In the genomic region with DNA sequence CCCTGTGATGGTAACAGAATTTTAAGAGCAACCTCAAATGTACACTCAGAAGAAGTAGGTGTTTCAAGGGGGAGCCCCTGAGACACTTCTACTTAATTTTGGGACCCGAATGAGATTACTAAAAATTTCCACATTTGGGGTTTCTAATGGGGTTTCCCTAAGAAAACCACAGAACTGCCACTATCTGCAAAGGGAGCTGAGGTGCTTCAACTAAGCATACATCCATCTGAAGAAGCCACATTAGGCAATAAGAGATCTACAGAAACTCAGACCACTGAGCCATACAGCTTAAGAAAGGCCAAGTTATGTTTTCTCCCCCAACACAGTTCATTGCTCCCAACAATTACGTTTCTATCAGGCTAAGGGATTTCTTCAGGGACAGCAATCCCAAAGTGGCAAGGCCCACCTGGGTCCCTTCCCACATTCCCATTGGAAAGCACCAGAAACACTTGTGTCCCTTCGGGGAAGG, we compare ENCODE assay signal across 8 cellular contexts. TPM values are rescaled to one million over a fixed set of nuclear protein-coding genes. Genes with fewer than 3 reads are reported as not detected.
DNase-seq lines count a peak whose midpoint lies in the region; ATAC-seq, FAIRE-seq and TF ChIP-seq lines count a peak whose summit lies in the region.

No MANE protein-coding gene starts in this region.

- H3K4me1 ChIP-seq in body of pancreas (peaks cover 91% of the 10 kb centered on the region), pancreas (peaks cover 23 to 55% (median 50%) of the 10 kb centered on the region in 3 donors)

- ATAC-seq in HG03280 (IDR thresholded peaks at IDR 0.05; ENCODE audit: unreplicated experiment) (peak; percentile 33), body of pancreas (no peak), pancreas (no peak), HG03520 (IDR thresholded peaks at IDR 0.05; ENCODE audit: unreplicated experiment) (no peak)

- WGBS in body of pancreas, 2 donors, result 47 to 49% methylated on average over 3 of the region's 3 CpGs
- WGBS in pancreas, 2 donors, result 45 to 50% methylated on average over 3 of the region's 3 CpGs

- no peak for TF ChIP-seq CTCF in body of pancreas (IDR thresholded peaks at IDR 0.05)
- TF ChIP-seq CTCF in pancreas (IDR thresholded peaks at IDR 0.05), result no peak

- intact Hi-C loops in body of pancreas (cut with DNase I) (no loop called here), pancreas (cut with DNase I) (no loop called here)

- DNase-seq in activated CD4-positive, CD25-positive, alpha-beta regulatory T cell treated with anti-CD3 and anti-CD28 coated beads, Interleukin-2, amount 50 U/mL, for 16 hours (ENCODE audit: low read depth, low spot score), result peak; percentile 19
- no peak for DNase-seq in activated CD4-positive, CD25-positive, alpha-beta regulatory T cell (lab: John Stamatoyannopoulos, UW)
- DNase-seq in body of pancreas, result no peak
- DNase-seq in pancreas, result no peak
- DNase-seq in GOT3 (lab: John Stamatoyannopoulos, UW), result no peak
- no peak for DNase-seq in amniotic stem cell (lab: John Stamatoyannopoulos, UW)

- TF ChIP-seq POLR2A in body of pancreas (IDR thresholded peaks at IDR 0.05), result no peak

- H3K27me3 ChIP-seq in body of pancreas (no peaks in the 10 kb centered on the region), pancreas (no peaks in the 10 kb centered on the region)

- H3K9me3 ChIP-seq in body of pancreas, result no peaks in the 10 kb centered on the region
- H3K9me3 ChIP-seq in pancreas, result no peaks in the 10 kb centered on the region

- H3K36me3 ChIP-seq in body of pancreas (replicated peaks in 1 of 2; ENCODE audit: insufficient read depth in 1 of 2, low read depth in 2 of 2) (no peaks in the 10 kb centered on the region), pancreas (peaks cover 0 to 5% (median 0%) of the 10 kb centered on the region in 3 donors)

- FAIRE-seq in pancreas (lab: Jason Lieb, UNC), result no peak

- peak overlapping the region; percentile 56 to 98 (median 95) for H3K27ac ChIP-seq in body of pancreas
- peak overlapping the region in 3 of 4 donors; percentile 8 to 59 (median 37) for H3K27ac ChIP-seq in pancreas

- H3K4me3 ChIP-seq in body of pancreas, result no peak overlapping the region
- H3K4me3 ChIP-seq in pancreas, result peak overlapping the region in 2 of 4 donors; percentile 8 to 95

RNA-seq across cellular contexts. Expression of a gene that starts 5.2 kb away (rescaled TPM):
- total RNA-seq in body of pancreas (100 to 1,000 TPM in 1 of 2 donors, 10 to 100 TPM in 1; 96.2 to 103 TPM), pancreas (10 to 100 TPM; 27.3 to 59.8 (median 40.0) TPM)
- polyA plus RNA-seq in pancreas, result 10 to 100 TPM; 40.8 to 55.5 TPM

RNA-seq across cellular contexts. Expression of a gene that starts 21.6 kb away (rescaled TPM):
- total RNA-seq in body of pancreas (not detected), pancreas (1 to 10 TPM in 1 of 6 donors, under 1 TPM in 4, not detected in 1; 0.20 to 1.5 (median 0.79) TPM)
- polyA plus RNA-seq in pancreas, result under 1 TPM; 0.04 to 0.12 TPM
